In genomic region chr3:49388416-49388815, GRCh38 we compare ENCODE assay signal across 20 cellular contexts. TPM values are rescaled to one million over a fixed set of nuclear protein-coding genes. Genes with fewer than 3 reads are reported as not detected.
A peak's percentile ranks its signal among the peaks of the same experiment; 100 is the strongest.
DNase-seq lines count a peak whose midpoint lies in the region; ATAC-seq lines count a peak whose summit lies in the region.
"Had no signal": no experiment of that assay in that cellular context is flagged by ENCODE, and none has a peak within 500 bp of the region (broad histone marks: within the 10 kb centered on the region; RNA-seq: fewer than 3 reads in every experiment).

No MANE protein-coding gene starts in this region.

- peaks cover 54 to 72% (median 60%) of the 10 kb centered on the region in 3 donors for H3K4me1 Mint-ChIP-seq in CD8-positive, alpha-beta memory T cell
- peaks cover 13% of the 10 kb centered on the region for H3K4me1 Mint-ChIP-seq in T-helper 2 cell treated with Interferon-gamma antibody and Interleukin-4, amounts not matched to agents 5 μg/mL and 100 μg/mL, for 36 hours (ENCODE audit: low read depth)

- H3K4me3 ChIP-seq in CD8-positive, alpha-beta memory T cell (ENCODE audit: low read length): no peak overlapping the region
- H3K4me3 ChIP-seq: mucosa of descending colon, SJCRH30 had no signal

- peaks cover 46% of the 10 kb centered on the region for H3K4me1 ChIP-seq in CD8-positive, alpha-beta memory T cell (ENCODE audit: insufficient read depth, low read length)
- H3K4me1 ChIP-seq: parathyroid adenoma, SJCRH30 had no signal

- no peaks in the 10 kb centered on the region for H3K27me3 ChIP-seq in CD8-positive, alpha-beta memory T cell (ENCODE audit: insufficient read depth, low read length, poor library complexity, severe bottlenecking)
- H3K27me3 ChIP-seq: SJCRH30 had no signal

- no peak for ATAC-seq in GM19452 (IDR thresholded peaks at IDR 0.05; ENCODE audit: unreplicated experiment)
- ATAC-seq: left colon had no signal

- H3K9me3 Mint-ChIP-seq in CD8-positive, alpha-beta memory T cell: no peaks in the 10 kb centered on the region
- H3K9me3 Mint-ChIP-seq in T-helper 2 cell treated with Interferon-gamma antibody and Interleukin-4, amounts not matched to agents 5 μg/mL and 100 μg/mL, for 36 hours: no peaks in the 10 kb centered on the region

- peak; percentile 3 for DNase-seq in AG08395 (ENCODE audit: low spot score)
- no peak for DNase-seq in CD8-positive, alpha-beta memory T cell
- DNase-seq in amniotic epithelial cell (ENCODE audit: low read depth): peak; percentile 21
- peak; percentile 52 for DNase-seq in kidney tubule cell (ENCODE audit: low spot score)
- no peak for DNase-seq in T-helper 2 cell treated with Interferon-gamma antibody and Interleukin-4, amounts not matched to agents 5 μg/mL and 100 μg/mL, for 36 hours (ENCODE audit: low spot score)
- DNase-seq in NCI-H526 treated with DMSO at 0.1 percent for 48 hours (lab: John Stamatoyannopoulos, UW): no peak
- no peak for DNase-seq in EL
- DNase-seq: activated effector memory CD4-positive, alpha-beta T cell treated with Interleukin-2 at 50 U/mL for 16 hours; AML-193; dermis blood vessel endothelial cell; DMS79 treated with DMSO at 0.1 percent for 48 hours; hypothalamus; Kasumi-1; left colon; mucosa of descending colon; NCI-H1417 treated with DMSO at 0.1 percent for 48 hours; NCI-H2227 treated with DMSO at 0.1 percent for 48 hours; SJCRH30 had no signal

- no peak overlapping the region for H3K27ac ChIP-seq in CD8-positive, alpha-beta memory T cell (ENCODE audit: low read depth, low read length)
- H3K27ac ChIP-seq: parathyroid adenoma, SJCRH30 had no signal

- H3K4me3 Mint-ChIP-seq in CD8-positive, alpha-beta memory T cell: peak overlapping the region in 1 of 7 donors; percentile 1
- H3K4me3 Mint-ChIP-seq in T-helper 2 cell treated with Interferon-gamma antibody and Interleukin-4, amounts not matched to agents 5 μg/mL and 100 μg/mL, for 36 hours: no peak overlapping the region

- peaks cover 0 to under 1% of the 10 kb centered on the region in 2 donors for H3K27me3 Mint-ChIP-seq in CD8-positive, alpha-beta memory T cell
- no peaks in the 10 kb centered on the region for H3K27me3 Mint-ChIP-seq in T-helper 2 cell treated with Interferon-gamma antibody and Interleukin-4, amounts not matched to agents 5 μg/mL and 100 μg/mL, for 36 hours (ENCODE audit: low read depth)

- H3K9me3 ChIP-seq in CD8-positive, alpha-beta memory T cell (ENCODE audit: low read length): no peaks in the 10 kb centered on the region
- H3K9me3 ChIP-seq: mucosa of descending colon had no signal

- H3K36me3 ChIP-seq in CD8-positive, alpha-beta memory T cell (ENCODE audit: insufficient read depth, low read length): no peaks in the 10 kb centered on the region

- H3K27ac Mint-ChIP-seq in CD8-positive, alpha-beta memory T cell: peak overlapping the region in 6 of 8 donors; percentile 5 to 76 (median 19)
- no peak overlapping the region for H3K27ac Mint-ChIP-seq in T-helper 2 cell treated with Interferon-gamma antibody and Interleukin-4, amounts not matched to agents 5 μg/mL and 100 μg/mL, for 36 hours

- CTCF ChIA-PET in CD8-positive, alpha-beta memory T cell (lab: Charles Lee): no interaction called here

- POLR2A ChIA-PET in CD8-positive, alpha-beta memory T cell (lab: Charles Lee): no interaction called here

- peaks cover 0 to 31% (median 0%) of the 10 kb centered on the region in 3 donors for H3K36me3 Mint-ChIP-seq in CD8-positive, alpha-beta memory T cell
- peaks cover 25% of the 10 kb centered on the region for H3K36me3 Mint-ChIP-seq in T-helper 2 cell treated with Interferon-gamma antibody and Interleukin-4, amounts not matched to agents 5 μg/mL and 100 μg/mL, for 36 hours (ENCODE audit: low read depth)

RNA-seq across cellular contexts. Expression of gene RHOA, which starts 23.4 kb away (rescaled TPM):
- total RNA-seq in CD8-positive, alpha-beta memory T cell: 100 to 1,000 TPM; 478 to 506 TPM
- polyA plus RNA-seq in CD8-positive, alpha-beta memory T cell: 678 TPM

RNA-seq across cellular contexts. Expression of gene TCTA, which starts 23.8 kb away (rescaled TPM):
- total RNA-seq in CD8-positive, alpha-beta memory T cell: 10 to 100 TPM; 21.3 to 23.2 TPM
- polyA plus RNA-seq in CD8-positive, alpha-beta memory T cell: 38.4 TPM

RNA-seq across cellular contexts. Expression of gene GPX1, which starts 30.3 kb away (rescaled TPM):
- total RNA-seq in CD8-positive, alpha-beta memory T cell: 100 to 1,000 TPM; 223 to 231 TPM
- polyA plus RNA-seq in CD8-positive, alpha-beta memory T cell: 140 TPM

RNA-seq across cellular contexts. Expression of gene AMT, which starts 33.9 kb away (rescaled TPM):
- 1 to 10 TPM; 1.3 to 1.6 TPM for total RNA-seq in CD8-positive, alpha-beta memory T cell
- 0.62 TPM for polyA plus RNA-seq in CD8-positive, alpha-beta memory T cell

RNA-seq across cellular contexts. Expression of gene NICN1, which starts 40.7 kb away (rescaled TPM):
- total RNA-seq in CD8-positive, alpha-beta memory T cell: 10 to 100 TPM; 12.2 to 12.3 TPM
- polyA plus RNA-seq in CD8-positive, alpha-beta memory T cell: 7.0 TPM

Comparison
In these comparisons a context has a peak if more than half of its experiments do, and no peak if none do; other contexts are left out.
1. DNase-seq: peak in AG08395 (single experiment), amniotic epithelial cell (single experiment) and kidney tubule cell (single experiment); none in CD8-positive, alpha-beta memory T cell (0 of 5), T-helper 2 cell treated with Interferon-gamma antibody and Interleukin-4, amounts not matched to agents 5 μg/mL and 100 μg/mL, for 36 hours (single experiment), NCI-H526 treated with DMSO at 0.1 percent for 48 hours (single experiment) and EL (single experiment).